1 cellular context compared by ENCODE assay signal in the genomic region with DNA sequence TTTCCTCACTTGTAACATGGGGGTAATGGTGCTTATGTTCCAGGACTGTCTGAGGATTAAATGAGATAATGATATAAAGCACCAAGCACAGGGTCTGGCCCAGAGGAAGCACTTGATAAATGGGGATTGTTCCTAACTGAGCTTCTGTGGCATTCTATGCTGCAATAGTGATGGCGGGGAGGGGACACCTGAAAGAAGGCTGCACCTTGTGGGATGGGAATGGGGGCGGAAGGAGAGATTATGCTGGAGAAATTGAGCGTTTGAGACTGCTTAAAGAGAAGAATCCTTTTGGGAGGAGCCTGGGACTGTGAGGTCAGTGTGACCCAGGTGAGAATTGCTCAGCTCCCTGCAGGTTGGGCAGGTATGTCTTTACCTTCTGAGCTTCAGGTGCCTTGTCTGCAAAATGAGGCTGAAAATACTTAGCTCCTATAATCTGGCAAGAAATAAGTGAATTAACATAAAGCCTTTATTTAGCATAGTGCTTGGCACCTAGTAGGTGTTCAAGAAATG.
TF ChIP-seq lines count a peak whose summit lies in the region.

No MANE protein-coding gene starts in this region.

TF ChIP-seq in H1, 55 proteins besides CTCF, POLR2A, EP300 and RAD21 (continued from another document):
- TF ChIP-seq, protein P1, sequence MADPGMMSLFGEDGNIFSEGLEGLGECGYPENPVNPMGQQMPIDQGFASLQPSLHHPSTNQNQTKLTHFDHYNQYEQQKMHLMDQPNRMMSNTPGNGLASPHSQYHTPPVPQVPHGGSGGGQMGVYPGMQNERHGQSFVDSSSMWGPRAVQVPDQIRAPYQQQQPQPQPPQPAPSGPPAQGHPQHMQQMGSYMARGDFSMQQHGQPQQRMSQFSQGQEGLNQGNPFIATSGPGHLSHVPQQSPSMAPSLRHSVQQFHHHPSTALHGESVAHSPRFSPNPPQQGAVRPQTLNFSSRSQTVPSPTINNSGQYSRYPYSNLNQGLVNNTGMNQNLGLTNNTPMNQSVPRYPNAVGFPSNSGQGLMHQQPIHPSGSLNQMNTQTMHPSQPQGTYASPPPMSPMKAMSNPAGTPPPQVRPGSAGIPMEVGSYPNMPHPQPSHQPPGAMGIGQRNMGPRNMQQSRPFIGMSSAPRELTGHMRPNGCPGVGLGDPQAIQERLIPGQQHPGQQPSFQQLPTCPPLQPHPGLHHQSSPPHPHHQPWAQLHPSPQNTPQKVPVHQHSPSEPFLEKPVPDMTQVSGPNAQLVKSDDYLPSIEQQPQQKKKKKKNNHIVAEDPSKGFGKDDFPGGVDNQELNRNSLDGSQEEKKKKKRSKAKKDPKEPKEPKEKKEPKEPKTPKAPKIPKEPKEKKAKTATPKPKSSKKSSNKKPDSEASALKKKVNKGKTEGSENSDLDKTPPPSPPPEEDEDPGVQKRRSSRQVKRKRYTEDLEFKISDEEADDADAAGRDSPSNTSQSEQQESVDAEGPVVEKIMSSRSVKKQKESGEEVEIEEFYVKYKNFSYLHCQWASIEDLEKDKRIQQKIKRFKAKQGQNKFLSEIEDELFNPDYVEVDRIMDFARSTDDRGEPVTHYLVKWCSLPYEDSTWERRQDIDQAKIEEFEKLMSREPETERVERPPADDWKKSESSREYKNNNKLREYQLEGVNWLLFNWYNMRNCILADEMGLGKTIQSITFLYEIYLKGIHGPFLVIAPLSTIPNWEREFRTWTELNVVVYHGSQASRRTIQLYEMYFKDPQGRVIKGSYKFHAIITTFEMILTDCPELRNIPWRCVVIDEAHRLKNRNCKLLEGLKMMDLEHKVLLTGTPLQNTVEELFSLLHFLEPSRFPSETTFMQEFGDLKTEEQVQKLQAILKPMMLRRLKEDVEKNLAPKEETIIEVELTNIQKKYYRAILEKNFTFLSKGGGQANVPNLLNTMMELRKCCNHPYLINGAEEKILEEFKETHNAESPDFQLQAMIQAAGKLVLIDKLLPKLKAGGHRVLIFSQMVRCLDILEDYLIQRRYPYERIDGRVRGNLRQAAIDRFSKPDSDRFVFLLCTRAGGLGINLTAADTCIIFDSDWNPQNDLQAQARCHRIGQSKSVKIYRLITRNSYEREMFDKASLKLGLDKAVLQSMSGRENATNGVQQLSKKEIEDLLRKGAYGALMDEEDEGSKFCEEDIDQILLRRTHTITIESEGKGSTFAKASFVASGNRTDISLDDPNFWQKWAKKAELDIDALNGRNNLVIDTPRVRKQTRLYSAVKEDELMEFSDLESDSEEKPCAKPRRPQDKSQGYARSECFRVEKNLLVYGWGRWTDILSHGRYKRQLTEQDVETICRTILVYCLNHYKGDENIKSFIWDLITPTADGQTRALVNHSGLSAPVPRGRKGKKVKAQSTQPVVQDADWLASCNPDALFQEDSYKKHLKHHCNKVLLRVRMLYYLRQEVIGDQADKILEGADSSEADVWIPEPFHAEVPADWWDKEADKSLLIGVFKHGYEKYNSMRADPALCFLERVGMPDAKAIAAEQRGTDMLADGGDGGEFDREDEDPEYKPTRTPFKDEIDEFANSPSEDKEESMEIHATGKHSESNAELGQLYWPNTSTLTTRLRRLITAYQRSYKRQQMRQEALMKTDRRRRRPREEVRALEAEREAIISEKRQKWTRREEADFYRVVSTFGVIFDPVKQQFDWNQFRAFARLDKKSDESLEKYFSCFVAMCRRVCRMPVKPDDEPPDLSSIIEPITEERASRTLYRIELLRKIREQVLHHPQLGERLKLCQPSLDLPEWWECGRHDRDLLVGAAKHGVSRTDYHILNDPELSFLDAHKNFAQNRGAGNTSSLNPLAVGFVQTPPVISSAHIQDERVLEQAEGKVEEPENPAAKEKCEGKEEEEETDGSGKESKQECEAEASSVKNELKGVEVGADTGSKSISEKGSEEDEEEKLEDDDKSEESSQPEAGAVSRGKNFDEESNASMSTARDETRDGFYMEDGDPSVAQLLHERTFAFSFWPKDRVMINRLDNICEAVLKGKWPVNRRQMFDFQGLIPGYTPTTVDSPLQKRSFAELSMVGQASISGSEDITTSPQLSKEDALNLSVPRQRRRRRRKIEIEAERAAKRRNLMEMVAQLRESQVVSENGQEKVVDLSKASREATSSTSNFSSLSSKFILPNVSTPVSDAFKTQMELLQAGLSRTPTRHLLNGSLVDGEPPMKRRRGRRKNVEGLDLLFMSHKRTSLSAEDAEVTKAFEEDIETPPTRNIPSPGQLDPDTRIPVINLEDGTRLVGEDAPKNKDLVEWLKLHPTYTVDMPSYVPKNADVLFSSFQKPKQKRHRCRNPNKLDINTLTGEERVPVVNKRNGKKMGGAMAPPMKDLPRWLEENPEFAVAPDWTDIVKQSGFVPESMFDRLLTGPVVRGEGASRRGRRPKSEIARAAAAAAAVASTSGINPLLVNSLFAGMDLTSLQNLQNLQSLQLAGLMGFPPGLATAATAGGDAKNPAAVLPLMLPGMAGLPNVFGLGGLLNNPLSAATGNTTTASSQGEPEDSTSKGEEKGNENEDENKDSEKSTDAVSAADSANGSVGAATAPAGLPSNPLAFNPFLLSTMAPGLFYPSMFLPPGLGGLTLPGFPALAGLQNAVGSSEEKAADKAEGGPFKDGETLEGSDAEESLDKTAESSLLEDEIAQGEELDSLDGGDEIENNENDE (IDR thresholded peaks at IDR 0.05; ENCODE audit: insufficient replicate concordance, low read length), result no peak
- TF ChIP-seq CBX5 (IDR thresholded peaks at IDR 0.05; ENCODE audit: low read depth, low read length) (no peak), RXRA (IDR thresholded peaks at IDR 0.05; ENCODE audit: insufficient read depth, low read depth, low read length) (no peak), CEBPB (IDR thresholded peaks at IDR 0.05; ENCODE audit: low read depth, low read length) (no peak), BACH1 (IDR thresholded peaks at IDR 0.05; ENCODE audit: low read length) (no peak), CTBP2 (IDR thresholded peaks at IDR 0.05; ENCODE audit: borderline replicate concordance, insufficient read depth, insufficient read length, low read length) (no peak)
TF ChIP-seq in H1: peak in this region for 0.
